In the genomic region with DNA sequence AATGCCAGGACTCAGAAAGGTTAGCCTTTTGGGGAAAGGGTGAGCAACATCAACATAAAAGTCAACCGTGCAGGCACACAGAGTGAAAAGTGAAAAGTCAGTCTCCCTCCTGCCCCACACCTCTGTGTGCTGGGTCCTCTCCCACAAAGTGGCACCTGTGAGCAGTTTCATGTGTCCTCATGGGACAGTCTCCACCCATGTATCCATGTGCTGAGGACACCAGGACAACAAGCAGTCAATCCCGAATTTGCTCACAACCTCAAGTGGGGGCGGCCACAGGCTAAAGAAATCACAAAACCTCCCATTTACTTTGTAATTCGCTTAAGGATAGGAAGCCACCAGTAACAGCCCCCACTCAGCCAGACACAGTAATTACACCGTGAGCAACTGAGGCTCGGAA, we compare ENCODE assay signal across 17 cellular contexts.
"Had no signal": no experiment of that assay in that cellular context is flagged by ENCODE, and none has a peak within 500 bp of the region (broad histone marks: within the 10 kb centered on the region; RNA-seq: fewer than 3 reads in every experiment).

No MANE protein-coding gene starts in this region.

- H3K27ac Mint-ChIP-seq: effector memory CD8-positive, alpha-beta T cell; naive thymus-derived CD4-positive, alpha-beta T cell; nephron progenitor cell had no signal

- DNase-seq: cortex of kidney; effector memory CD8-positive, alpha-beta T cell; gastrocnemius medialis; heart right ventricle; hypothalamus; kidney glomerular epithelial cell; mammary epithelial cell; nephron progenitor cell; posterior cingulate gyrus; stimulated activated CD4-positive, alpha-beta T cell treated with anti-CD3 and anti-CD28 coated beads, Interleukin-15, amount 100 ng/mL, for 24 hours; stimulated activated CD4-positive, alpha-beta T cell treated with anti-CD3 and anti-CD28 coated beads, Interleukin-1b, Interleukin-23, amount 100 ng/mL, for 48 hours; stimulated activated CD4-positive, alpha-beta T cell treated with anti-CD3 and anti-CD28 coated beads, Interleukin-4, amount 100 ng/mL, for 24 hours; stimulated activated naive CD4-positive, alpha-beta T cell; substantia nigra; transverse colon had no signal

- H3K9me3 Mint-ChIP-seq: effector memory CD8-positive, alpha-beta T cell; nephron progenitor cell had no signal

- H3K4me1 Mint-ChIP-seq: naive thymus-derived CD4-positive, alpha-beta T cell had no signal

- H3K36me3 Mint-ChIP-seq: naive thymus-derived CD4-positive, alpha-beta T cell had no signal

- ATAC-seq: effector memory CD8-positive, alpha-beta T cell; gastrocnemius medialis; heart right ventricle; naive thymus-derived CD4-positive, alpha-beta T cell; sciatic nerve had no signal

- H3K4me3 Mint-ChIP-seq: effector memory CD8-positive, alpha-beta T cell; naive thymus-derived CD4-positive, alpha-beta T cell; nephron progenitor cell had no signal
